Comparison of ENCODE assay signal across 10 cellular contexts in genomic region chr12:121980211-121980891, GRCh38. TPM values are rescaled to one million over a fixed set of nuclear protein-coding genes. Genes with fewer than 3 reads are reported as not detected.
A peak's percentile ranks its signal among the peaks of the same experiment; 100 is the strongest.
DNase-seq lines count a peak whose midpoint lies in the region; FAIRE-seq and TF ChIP-seq lines count a peak whose summit lies in the region.
"Had no signal": no experiment of that assay in that cellular context is flagged by ENCODE, and none has a peak within 500 bp of the region (broad histone marks: within the 10 kb centered on the region; RNA-seq: fewer than 3 reads in every experiment).

No MANE protein-coding gene starts in this region.

- H3K4me1 Mint-ChIP-seq in T-helper 2 cell treated with Interferon-gamma antibody and Interleukin-4, amounts not matched to agents 5 μg/mL and 100 μg/mL, for 36 hours (ENCODE audit: low read depth): no peaks in the 10 kb centered on the region

- H3K4me1 ChIP-seq in BLaER1 (peaks cover 70% of the 10 kb centered on the region), endothelial cell of umbilical vein (ENCODE audit: control insufficient read depth, extremely low read depth, insufficient read depth, low read length) (peaks cover 4% of the 10 kb centered on the region)
- H3K4me1 ChIP-seq: BE2C had no signal

- H3K36me3 Mint-ChIP-seq in T-helper 2 cell treated with Interferon-gamma antibody and Interleukin-4, amounts not matched to agents 5 μg/mL and 100 μg/mL, for 36 hours (ENCODE audit: low read depth): no peaks in the 10 kb centered on the region

- no peaks in the 10 kb centered on the region for H3K9me3 Mint-ChIP-seq in T-helper 2 cell treated with Interferon-gamma antibody and Interleukin-4, amounts not matched to agents 5 μg/mL and 100 μg/mL, for 36 hours

- no peaks in the 10 kb centered on the region for H3K27me3 ChIP-seq in BLaER1
- H3K27me3 ChIP-seq in endothelial cell of umbilical vein (ENCODE audit: control insufficient read depth in 2 of 2, insufficient read depth in 2 of 2, low read length in 2 of 2): no peaks in the 10 kb centered on the region
- H3K27me3 ChIP-seq: BE2C had no signal

- dilution Hi-C loops in endothelial cell of umbilical vein (cut with MboI; ENCODE audit: extremely low pct_ligation_motif_present, low sequenced_read_pairs): no loop called here

- no peak for TF ChIP-seq POLR2A in endothelial cell of umbilical vein (IDR thresholded peaks at IDR 0.05; ENCODE audit: low read depth, low read length)

- no peak for DNase-seq in GM19239 (ENCODE audit: insufficient read length, low spot score)
- peak; percentile 96 for DNase-seq in NAMALWA (ENCODE audit: low spot score)
- DNase-seq in endothelial cell of umbilical vein (ENCODE audit: low read depth, low spot score): no peak
- no peak for DNase-seq in caudate nucleus (lab: John Stamatoyannopoulos, UW)
- no peak for DNase-seq in NCI-H146 (lab: John Stamatoyannopoulos, UW)
- no peak for DNase-seq in kidney tubule cell (ENCODE audit: low spot score)
- no peak for DNase-seq in T-helper 2 cell treated with Interferon-gamma antibody and Interleukin-4, amounts not matched to agents 5 μg/mL and 100 μg/mL, for 36 hours (ENCODE audit: low spot score)
- DNase-seq: BE2C, cerebellar nuclear complex had no signal

- H3K27ac Mint-ChIP-seq in T-helper 2 cell treated with Interferon-gamma antibody and Interleukin-4, amounts not matched to agents 5 μg/mL and 100 μg/mL, for 36 hours: no peak overlapping the region

- H3K9me3 ChIP-seq in BLaER1 (no peaks in the 10 kb centered on the region), endothelial cell of umbilical vein (replicated peaks; ENCODE audit: control insufficient read depth, insufficient read depth, low read length) (no peaks in the 10 kb centered on the region)
- H3K9me3 ChIP-seq: BE2C had no signal

- BruUV-seq in endothelial cell of umbilical vein (replicated peaks; lab: Mats Ljungman, UMichigan): no TSS peak

- no peak overlapping the region for H3K4me3 ChIP-seq in BLaER1
- no peak overlapping the region for H3K4me3 ChIP-seq in endothelial cell of umbilical vein (replicated peaks in 1 of 3; ENCODE audit: insufficient read depth in 1 of 3, low read depth in 1 of 3, low read length in 3 of 3)

- H3K4me2 ChIP-seq in BLaER1 (peak overlapping the region; percentile 75), endothelial cell of umbilical vein (ENCODE audit: insufficient read depth, low read length) (no peak overlapping the region)

- H3K9ac ChIP-seq in BLaER1 (peak overlapping the region; percentile 29; the same call in 1 of the 2 replicates), endothelial cell of umbilical vein (replicated peaks; ENCODE audit: extremely low read depth, insufficient read depth, low read length) (no peak overlapping the region)

- H4K20me1 ChIP-seq in BLaER1 (no peaks in the 10 kb centered on the region), endothelial cell of umbilical vein (replicated peaks; ENCODE audit: control insufficient read depth, extremely low read depth, insufficient read depth, low read length) (no peaks in the 10 kb centered on the region)

- CTCF ChIA-PET in endothelial cell of umbilical vein (lab: Charles Lee): no interaction called here

- intact Hi-C loops in endothelial cell of umbilical vein (cut with micrococcal nuclease): no loop called here

- no peaks in the 10 kb centered on the region for H3K9me1 ChIP-seq in endothelial cell of umbilical vein (replicated peaks; ENCODE audit: control insufficient read depth, extremely low read depth, insufficient read depth, low read length)

- no peaks in the 10 kb centered on the region for H3K27me3 Mint-ChIP-seq in T-helper 2 cell treated with Interferon-gamma antibody and Interleukin-4, amounts not matched to agents 5 μg/mL and 100 μg/mL, for 36 hours (ENCODE audit: low read depth)

- no peaks in the 10 kb centered on the region for H3K36me3 ChIP-seq in BLaER1
- H3K36me3 ChIP-seq in endothelial cell of umbilical vein (ENCODE audit: control insufficient read depth in 2 of 2, extremely low read depth in 1 of 2, insufficient read depth in 2 of 2, low read length in 2 of 2): no peaks in the 10 kb centered on the region
- H3K36me3 ChIP-seq: BE2C had no signal

- H3K79me2 ChIP-seq in endothelial cell of umbilical vein (ENCODE audit: control insufficient read depth, insufficient read depth, low read length): no peaks in the 10 kb centered on the region

- no peak overlapping the region for H3K4me3 Mint-ChIP-seq in T-helper 2 cell treated with Interferon-gamma antibody and Interleukin-4, amounts not matched to agents 5 μg/mL and 100 μg/mL, for 36 hours

- POLR2A ChIA-PET in endothelial cell of umbilical vein (lab: Charles Lee): interaction anchor here (0.6 kb wide), 1 partner anchor 503 kb away, joined by 3 read pairs; no protein-coding TSS in a partner anchor

- H3K27ac ChIP-seq in BLaER1 (peak overlapping the region; percentile 71), endothelial cell of umbilical vein (ENCODE audit: insufficient read depth, low read depth, low read length) (no peak overlapping the region), caudate nucleus (ENCODE audit: low read depth, low read length) (no peak overlapping the region)

- peak; percentile 82 for FAIRE-seq in GM19239 (lab: Jason Lieb, UNC)
- FAIRE-seq in endothelial cell of umbilical vein (lab: Jason Lieb, UNC): peak; percentile 15

- no peak overlapping the region for H2AFZ ChIP-seq in endothelial cell of umbilical vein (ENCODE audit: low read depth, low read length)

- TF ChIP-seq CTCF in endothelial cell of umbilical vein (IDR thresholded peaks at IDR 0.05; ENCODE audit: extremely low read depth in 1 of 2, insufficient read depth in 1 of 2, low read depth in 1 of 2, low read length in 2 of 2): no peak

TF ChIP-seq in endothelial cell of umbilical vein, 7 proteins besides CTCF, POLR2A, EP300 and RAD21:
- TF ChIP-seq MYC (IDR thresholded peaks at IDR 0.05; ENCODE audit: low read depth, low read length) (no peak), POLR2AphosphoS5 (IDR thresholded peaks at IDR 0.05; ENCODE audit: insufficient read depth, low read depth, low read length) (no peak), FOS (IDR thresholded peaks at IDR 0.05; ENCODE audit: borderline replicate concordance, insufficient read depth, low read length) (no peak), GATA2 (IDR thresholded peaks at IDR 0.05; ENCODE audit: insufficient read depth, insufficient read length, low read depth, low read length) (no peak), EZH2 (IDR thresholded peaks at IDR 0.05; ENCODE audit: borderline replicate concordance, low read depth, low read length, severe bottlenecking) (no peak), JUN (IDR thresholded peaks at IDR 0.05; ENCODE audit: borderline replicate concordance, insufficient read depth, insufficient read length, low read depth) (no peak), MAX (IDR thresholded peaks at IDR 0.05; ENCODE audit: insufficient read depth, insufficient read length) (no peak)

RNA-seq across cellular contexts. Expression of gene BCL7A, which starts 41.3 kb away (rescaled TPM):
- total RNA-seq in endothelial cell of umbilical vein: 11.1 and 12.6 TPM in 2 replicates
- polyA plus RNA-seq in endothelial cell of umbilical vein: 9.5 and 9.7 TPM in 2 replicates
- 7.0 and 7.9 TPM in 2 replicates for polyA plus RNA-seq in endothelial cell of umbilical vein (2011; cell fraction: cytosol; rRNA removed)
- 6.7 and 7.3 TPM in 2 replicates for polyA plus RNA-seq in endothelial cell of umbilical vein (2011; cell fraction: nucleus; rRNA removed)
- polyA plus RNA-seq in endothelial cell of umbilical vein (2012): 10.1 and 10.4 TPM in 2 replicates
- polyA minus RNA-seq in endothelial cell of umbilical vein: 6.7 and 6.9 TPM in 2 replicates
- polyA minus RNA-seq in endothelial cell of umbilical vein (2011; cell fraction: cytosol; rRNA and poly(A)+ RNA removed): 2.7 TPM
- 3.6 and 4.9 TPM in 2 replicates for polyA minus RNA-seq in endothelial cell of umbilical vein (2011; cell fraction: nucleus; rRNA and poly(A)+ RNA removed)
